1 cellular context compared by ENCODE assay signal in genomic region chr5:173057062-173057924, GRCh38.
TF ChIP-seq lines count a peak whose summit lies in the region.

No MANE protein-coding gene starts in this region.

TF ChIP-seq in HepG2, 621 proteins besides CTCF, POLR2A, EP300 and RAD21 (continued from another document and continues in another):
- TF ChIP-seq, protein P1, sequence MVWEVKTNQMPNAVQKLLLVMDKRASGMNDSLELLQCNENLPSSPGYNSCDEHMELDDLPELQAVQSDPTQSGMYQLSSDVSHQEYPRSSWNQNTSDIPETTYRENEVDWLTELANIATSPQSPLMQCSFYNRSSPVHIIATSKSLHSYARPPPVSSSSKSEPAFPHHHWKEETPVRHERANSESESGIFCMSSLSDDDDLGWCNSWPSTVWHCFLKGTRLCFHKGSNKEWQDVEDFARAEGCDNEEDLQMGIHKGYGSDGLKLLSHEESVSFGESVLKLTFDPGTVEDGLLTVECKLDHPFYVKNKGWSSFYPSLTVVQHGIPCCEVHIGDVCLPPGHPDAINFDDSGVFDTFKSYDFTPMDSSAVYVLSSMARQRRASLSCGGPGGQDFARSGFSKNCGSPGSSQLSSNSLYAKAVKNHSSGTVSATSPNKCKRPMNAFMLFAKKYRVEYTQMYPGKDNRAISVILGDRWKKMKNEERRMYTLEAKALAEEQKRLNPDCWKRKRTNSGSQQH (CRISPR knock-in tag; IDR thresholded peaks at IDR 0.05; ENCODE audit: low read depth), result peak; percentile 71; the same call in 1 of the 2 replicates
- no peak for TF ChIP-seq MYPOP (CRISPR knock-in tag; IDR thresholded peaks at IDR 0.05)
- TF ChIP-seq ERF (CRISPR knock-in tag; IDR thresholded peaks at IDR 0.05), result peak; percentile 57; the same call in 1 of the 2 replicates
- 0 out of 2 replicates have a peak, but pooled peaks have one; percentile 32 for TF ChIP-seq ZNF280D (CRISPR knock-in tag; IDR thresholded peaks at IDR 0.05)
- TF ChIP-seq NRL (CRISPR knock-in tag; IDR thresholded peaks at IDR 0.05; ENCODE audit: borderline replicate concordance), result peak; percentile 62; the same call in 1 of the 2 replicates
- peak; percentile 72 for TF ChIP-seq ZNF574 (CRISPR knock-in tag; IDR thresholded peaks at IDR 0.05)
- no peak for TF ChIP-seq MLX (CRISPR knock-in tag; IDR thresholded peaks at IDR 0.05)
- 0 out of 2 replicates have a peak, but pooled peaks have one; percentile 70 for TF ChIP-seq GZF1 (CRISPR knock-in tag; IDR thresholded peaks at IDR 0.05)
- 0 out of 2 replicates have a peak, but pooled peaks have one; percentile 19 for TF ChIP-seq FOXK2 (IDR thresholded peaks at IDR 0.05)
- TF ChIP-seq XRCC5 (optimal IDR thresholded peaks at IDR 0.05; ENCODE audit: low read length), result peak; percentile 42
- TF ChIP-seq SP4 (CRISPR knock-in tag; IDR thresholded peaks at IDR 0.05), result peak; percentile 99
- TF ChIP-seq HOXD1 (CRISPR knock-in tag; IDR thresholded peaks at IDR 0.05), result 0 out of 2 replicates have a peak, but pooled peaks have one; percentile 17
- TF ChIP-seq EED (CRISPR knock-in tag; IDR thresholded peaks at IDR 0.05), result 0 out of 2 replicates have a peak, but pooled peaks have one; percentile 33
- peak; percentile 58; the same call in 1 of the 2 replicates for TF ChIP-seq NCOA1 (CRISPR knock-in tag; IDR thresholded peaks at IDR 0.05)
- TF ChIP-seq, protein P2, sequence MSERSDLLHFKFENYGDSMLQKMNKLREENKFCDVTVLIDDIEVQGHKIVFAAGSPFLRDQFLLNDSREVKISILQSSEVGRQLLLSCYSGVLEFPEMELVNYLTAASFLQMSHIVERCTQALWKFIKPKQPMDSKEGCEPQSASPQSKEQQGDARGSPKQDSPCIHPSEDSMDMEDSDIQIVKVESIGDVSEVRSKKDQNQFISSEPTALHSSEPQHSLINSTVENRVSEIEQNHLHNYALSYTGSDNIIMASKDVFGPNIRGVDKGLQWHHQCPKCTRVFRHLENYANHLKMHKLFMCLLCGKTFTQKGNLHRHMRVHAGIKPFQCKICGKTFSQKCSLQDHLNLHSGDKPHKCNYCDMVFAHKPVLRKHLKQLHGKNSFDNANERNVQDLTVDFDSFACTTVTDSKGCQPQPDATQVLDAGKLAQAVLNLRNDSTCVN (CRISPR knock-in tag; IDR thresholded peaks at IDR 0.05; ENCODE audit: borderline replicate concordance), result no peak; the same call in 1 of the 2 replicates
- peak; percentile 72; the same call in 1 of the 2 replicates for TF ChIP-seq ZNF510 (CRISPR knock-in tag; IDR thresholded peaks at IDR 0.05; ENCODE audit: low read depth)
- TF ChIP-seq, protein P3, sequence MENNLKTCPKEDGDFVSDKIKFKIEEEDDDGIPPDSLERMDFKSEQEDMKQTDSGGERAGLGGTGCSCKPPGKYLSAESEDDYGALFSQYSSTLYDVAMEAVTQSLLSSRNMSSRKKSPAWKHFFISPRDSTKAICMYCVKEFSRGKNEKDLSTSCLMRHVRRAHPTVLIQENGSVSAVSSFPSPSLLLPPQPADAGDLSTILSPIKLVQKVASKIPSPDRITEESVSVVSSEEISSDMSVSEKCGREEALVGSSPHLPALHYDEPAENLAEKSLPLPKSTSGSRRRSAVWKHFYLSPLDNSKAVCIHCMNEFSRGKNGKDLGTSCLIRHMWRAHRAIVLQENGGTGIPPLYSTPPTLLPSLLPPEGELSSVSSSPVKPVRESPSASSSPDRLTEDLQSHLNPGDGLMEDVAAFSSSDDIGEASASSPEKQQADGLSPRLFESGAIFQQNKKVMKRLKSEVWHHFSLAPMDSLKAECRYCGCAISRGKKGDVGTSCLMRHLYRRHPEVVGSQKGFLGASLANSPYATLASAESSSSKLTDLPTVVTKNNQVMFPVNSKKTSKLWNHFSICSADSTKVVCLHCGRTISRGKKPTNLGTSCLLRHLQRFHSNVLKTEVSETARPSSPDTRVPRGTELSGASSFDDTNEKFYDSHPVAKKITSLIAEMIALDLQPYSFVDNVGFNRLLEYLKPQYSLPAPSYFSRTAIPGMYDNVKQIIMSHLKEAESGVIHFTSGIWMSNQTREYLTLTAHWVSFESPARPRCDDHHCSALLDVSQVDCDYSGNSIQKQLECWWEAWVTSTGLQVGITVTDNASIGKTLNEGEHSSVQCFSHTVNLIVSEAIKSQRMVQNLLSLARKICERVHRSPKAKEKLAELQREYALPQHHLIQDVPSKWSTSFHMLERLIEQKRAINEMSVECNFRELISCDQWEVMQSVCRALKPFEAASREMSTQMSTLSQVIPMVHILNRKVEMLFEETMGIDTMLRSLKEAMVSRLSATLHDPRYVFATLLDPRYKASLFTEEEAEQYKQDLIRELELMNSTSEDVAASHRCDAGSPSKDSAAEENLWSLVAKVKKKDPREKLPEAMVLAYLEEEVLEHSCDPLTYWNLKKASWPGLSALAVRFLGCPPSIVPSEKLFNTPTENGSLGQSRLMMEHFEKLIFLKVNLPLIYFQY (CRISPR knock-in tag; IDR thresholded peaks at IDR 0.05; ENCODE audit: borderline replicate concordance), result peak; percentile 77; the same call in 1 of the 2 replicates
- TF ChIP-seq ZNF747 (CRISPR knock-in tag; IDR thresholded peaks at IDR 0.05; ENCODE audit: borderline replicate concordance), result peak; percentile 58; the same call in 1 of the 2 replicates
- TF ChIP-seq ARID4A (CRISPR knock-in tag; IDR thresholded peaks at IDR 0.05; ENCODE audit: borderline replicate concordance), result peak; percentile 87
- 0 out of 2 replicates have a peak, but pooled peaks have one; percentile 50 for TF ChIP-seq CHD2 (IDR thresholded peaks at IDR 0.05; ENCODE audit: low read depth, low read length)
- no peak for TF ChIP-seq PLRG1 (conservative IDR thresholded peaks at IDR 0.05)
- TF ChIP-seq ARNT (IDR thresholded peaks at IDR 0.05), result no peak
- TF ChIP-seq HOXA3 (CRISPR knock-in tag; IDR thresholded peaks at IDR 0.05), result peak; percentile 80
- TF ChIP-seq, protein P4, sequence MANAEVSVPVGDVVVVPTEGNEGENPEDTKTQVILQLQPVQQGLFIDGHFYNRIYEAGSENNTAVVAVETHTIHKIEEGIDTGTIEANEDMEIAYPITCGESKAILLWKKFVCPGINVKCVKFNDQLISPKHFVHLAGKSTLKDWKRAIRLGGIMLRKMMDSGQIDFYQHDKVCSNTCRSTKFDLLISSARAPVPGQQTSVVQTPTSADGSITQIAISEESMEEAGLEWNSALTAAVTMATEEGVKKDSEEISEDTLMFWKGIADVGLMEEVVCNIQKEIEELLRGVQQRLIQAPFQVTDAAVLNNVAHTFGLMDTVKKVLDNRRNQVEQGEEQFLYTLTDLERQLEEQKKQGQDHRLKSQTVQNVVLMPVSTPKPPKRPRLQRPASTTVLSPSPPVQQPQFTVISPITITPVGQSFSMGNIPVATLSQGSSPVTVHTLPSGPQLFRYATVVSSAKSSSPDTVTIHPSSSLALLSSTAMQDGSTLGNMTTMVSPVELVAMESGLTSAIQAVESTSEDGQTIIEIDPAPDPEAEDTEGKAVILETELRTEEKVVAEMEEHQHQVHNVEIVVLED (CRISPR knock-in tag; IDR thresholded peaks at IDR 0.05; ENCODE audit: borderline replicate concordance), result peak; percentile 21; the same call in 1 of the 2 replicates
- TF ChIP-seq KLF16 (CRISPR knock-in tag; IDR thresholded peaks at IDR 0.05), result peak in 1 of 2 experiments; percentile 84; a peak in 2 of 4 replicates
- no peak for TF ChIP-seq TCF7 (IDR thresholded peaks at IDR 0.05; ENCODE audit: low read depth)
- peak; percentile 77 for TF ChIP-seq PITX1 (CRISPR knock-in tag; IDR thresholded peaks at IDR 0.05)
- TF ChIP-seq ARID2 (CRISPR knock-in tag; IDR thresholded peaks at IDR 0.05; ENCODE audit: borderline replicate concordance), result 0 out of 2 replicates have a peak, but pooled peaks have one; percentile 42
